22 cellular contexts compared by ENCODE assay signal in genomic region chr4:19324175-19324574, GRCh38.
"Had no signal": no experiment of that assay in that cellular context is flagged by ENCODE, and none has a peak within 500 bp of the region (broad histone marks: within the 10 kb centered on the region; RNA-seq: fewer than 3 reads in every experiment).

No MANE protein-coding gene starts in this region.

- DNase-seq: effector memory CD8-positive, alpha-beta T cell; esophagus squamous epithelium; foreskin keratinocyte; head of caudate nucleus; hippocampal formation; left colon; left ventricle myocardium superior; mesenchymal stem cell; mucosa of descending colon; naive thymus-derived CD8-positive, alpha-beta T cell; psoas muscle; retina; spleen; stimulated activated CD4-positive, alpha-beta T cell treated with anti-CD3 and anti-CD28 coated beads, Interleukin-15, amount 100 ng/mL, for 24 hours; stimulated activated CD4-positive, alpha-beta T cell treated with anti-CD3 and anti-CD28 coated beads, Interleukin-1b, Interleukin-23, amount 100 ng/mL, for 48 hours; stimulated activated CD4-positive, alpha-beta T cell treated with anti-CD3 and anti-CD28 coated beads, Interleukin-4, amount 100 ng/mL, for 24 hours; tibial artery; upper lobe of left lung; uterus had no signal

- ATAC-seq: effector memory CD8-positive, alpha-beta T cell; foreskin keratinocyte; left colon; left ventricle myocardium superior; mucosa of descending colon; naive thymus-derived CD8-positive, alpha-beta T cell; psoas muscle; sciatic nerve; stimulated activated memory B cell treated with anti-CD40 and anti-IgM and Interleukin-4, amounts not matched to agents 10 μg/mL and 1 μg/mL and 100 μg/mL, for 72 hours had no signal

- H3K4me3 ChIP-seq: esophagus squamous epithelium, lung, mucosa of descending colon, psoas muscle, spleen, tibial artery, upper lobe of left lung, uterus had no signal
